Comparison of ENCODE assay signal across 1 cellular context in genomic region chr13:40549500-40550094, GRCh38.
TF ChIP-seq lines count a peak whose summit lies in the region.

No MANE protein-coding gene starts in this region.

TF ChIP-seq in HepG2, 621 proteins besides CTCF, POLR2A, EP300 and RAD21 (continued from another document and continues in another):
- TF ChIP-seq PRDM15 (CRISPR knock-in tag; IDR thresholded peaks at IDR 0.05) (0 out of 2 replicates have a peak, but pooled peaks have one; percentile 63), ZNF510 (CRISPR knock-in tag; IDR thresholded peaks at IDR 0.05; ENCODE audit: low read depth) (no peak), ZNF274 (CRISPR knock-in tag; IDR thresholded peaks at IDR 0.05) (no peak), FOXO1 (CRISPR knock-in tag; IDR thresholded peaks at IDR 0.05) (peak; percentile 35; the same call in 1 of the 2 replicates), IKZF4 (CRISPR knock-in tag; IDR thresholded peaks at IDR 0.05; ENCODE audit: borderline replicate concordance, low read depth, not compliant biosample characterization) (no peak), CHCHD3 (CRISPR knock-in tag; IDR thresholded peaks at IDR 0.05) (no peak), NFATC3 (CRISPR knock-in tag; IDR thresholded peaks at IDR 0.05) (no peak), ZNF891 (CRISPR knock-in tag; IDR thresholded peaks at IDR 0.05) (no peak), NRL (CRISPR knock-in tag; IDR thresholded peaks at IDR 0.05; ENCODE audit: borderline replicate concordance) (no peak), ZFAT (CRISPR knock-in tag; conservative IDR thresholded peaks at IDR 0.05) (no peak), TBX2 (CRISPR knock-in tag; IDR thresholded peaks at IDR 0.05; ENCODE audit: borderline replicate concordance) (no peak), PAF1 (CRISPR knock-in tag; IDR thresholded peaks at IDR 0.05) (no peak), HNRNPH1 (optimal IDR thresholded peaks at IDR 0.05; ENCODE audit: low read depth, low read length) (no peak), ZNF549 (CRISPR knock-in tag; IDR thresholded peaks at IDR 0.05) (no peak), ZNF282 (IDR thresholded peaks at IDR 0.05; ENCODE audit: partially characterized antibody) (no peak), DMTF1 (CRISPR knock-in tag; IDR thresholded peaks at IDR 0.05) (no peak), ZMAT5 (CRISPR knock-in tag; IDR thresholded peaks at IDR 0.05; ENCODE audit: borderline replicate concordance, low read depth) (no peak), TSC22D2 (CRISPR knock-in tag; IDR thresholded peaks at IDR 0.05; ENCODE audit: borderline replicate concordance) (no peak), ZNF318 (CRISPR knock-in tag; IDR thresholded peaks at IDR 0.05) (no peak), ZNF784 (CRISPR knock-in tag; IDR thresholded peaks at IDR 0.05; ENCODE audit: borderline replicate concordance) (no peak), MAFF (IDR thresholded peaks at IDR 0.05; ENCODE audit: low read depth, low read length) (no peak), ZNF225 (CRISPR knock-in tag; IDR thresholded peaks at IDR 0.05) (no peak), BRCA1 (CRISPR knock-in tag; IDR thresholded peaks at IDR 0.05) (no peak), ARID3A (IDR thresholded peaks at IDR 0.05; ENCODE audit: low read depth, low read length) (0 out of 2 replicates have a peak, but pooled peaks have one; percentile 24), EEA1 (CRISPR knock-in tag; IDR thresholded peaks at IDR 0.05; ENCODE audit: borderline replicate concordance) (no peak), ZNF605 (CRISPR knock-in tag; IDR thresholded peaks at IDR 0.05) (no peak), ZNF883 (CRISPR knock-in tag; IDR thresholded peaks at IDR 0.05; ENCODE audit: not compliant biosample characterization) (no peak), RFX1 (IDR thresholded peaks at IDR 0.05) (no peak), TERF1 (CRISPR knock-in tag; IDR thresholded peaks at IDR 0.05) (no peak), ZFY (CRISPR knock-in tag; IDR thresholded peaks at IDR 0.05) (no peak), HHEX (CRISPR knock-in tag; IDR thresholded peaks at IDR 0.05) (no peak), CBX5 (CRISPR knock-in tag; IDR thresholded peaks at IDR 0.05; ENCODE audit: borderline replicate concordance) (no peak), ZBTB49 (CRISPR knock-in tag; IDR thresholded peaks at IDR 0.05; ENCODE audit: borderline replicate concordance) (no peak), HBP1 (CRISPR knock-in tag; IDR thresholded peaks at IDR 0.05; ENCODE audit: low read depth) (no peak), MAX (IDR thresholded peaks at IDR 0.05) (no peak; the same call in 1 of the 2 replicates), ZNF792 (CRISPR knock-in tag; IDR thresholded peaks at IDR 0.05) (no peak), MXD4 (CRISPR knock-in tag; IDR thresholded peaks at IDR 0.05) (no peak), ZNF644 (CRISPR knock-in tag; IDR thresholded peaks at IDR 0.05; ENCODE audit: low read depth) (peak; percentile 86)
